Comparison of ENCODE assay signal across 8 cellular contexts in the genomic region with DNA sequence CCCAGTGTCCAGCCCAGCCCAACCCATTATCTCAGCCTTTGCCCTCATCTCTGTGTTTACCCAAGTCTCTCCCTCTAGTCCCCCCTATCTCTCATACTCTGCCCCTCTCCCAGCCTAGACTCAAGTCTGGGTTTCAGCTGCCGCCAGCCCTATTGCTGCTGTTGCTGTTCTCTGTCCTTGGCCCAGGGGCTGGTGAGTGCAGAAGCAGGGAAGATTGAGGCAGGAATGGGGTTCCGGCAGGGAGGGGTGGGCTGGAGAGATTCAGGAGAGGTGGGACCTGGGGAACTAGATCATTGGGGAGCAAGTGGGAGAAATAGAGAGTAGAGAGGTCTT. TPM values are rescaled to one million over a fixed set of nuclear protein-coding genes. Genes with fewer than 3 reads are reported as not detected.
DNase-seq lines count a peak whose midpoint lies in the region; ATAC-seq and TF ChIP-seq lines count a peak whose summit lies in the region.

No MANE protein-coding gene starts in this region.

- H3K4me3 ChIP-seq in GM06990 (replicated peaks; ENCODE audit: low read depth, low read length), result peak overlapping the region; percentile 86
- peak overlapping the region; percentile 68 for H3K4me3 ChIP-seq in SJSA1
- peak overlapping the region; percentile 55 to 94 (median 80) for H3K4me3 ChIP-seq in esophagus squamous epithelium

- intact Hi-C loops in esophagus squamous epithelium (cut with DNase I), result no loop called here

- H3K4me1 ChIP-seq in SJSA1 (replicated peaks), result peaks cover 17% of the 10 kb centered on the region
- H3K4me1 ChIP-seq in esophagus squamous epithelium, result peaks cover 17 to 71% (median 18%) of the 10 kb centered on the region in 3 donors

- H3K9me3 ChIP-seq in SJSA1 (replicated peaks) (no peaks in the 10 kb centered on the region), esophagus squamous epithelium (no peaks in the 10 kb centered on the region)

- WGBS in esophagus squamous epithelium, 2 donors, result 20 to 40% methylated on average over 1 of the region's 2 CpGs

- H3K27me3 ChIP-seq in GM06990 (replicated peaks; ENCODE audit: control insufficient read depth, insufficient read depth, low read length) (no peaks in the 10 kb centered on the region), SJSA1 (replicated peaks) (no peaks in the 10 kb centered on the region), esophagus squamous epithelium (no peaks in the 10 kb centered on the region)

- no peak for DNase-seq in GM06990 (ENCODE audit: extremely low read depth, insufficient read length)
- DNase-seq in SJSA1 (ENCODE audit: low read depth in 1 of 2, low spot score in 2 of 2), result no peak
- no peak for DNase-seq in esophagus squamous epithelium (lab: John Stamatoyannopoulos, UW)
- DNase-seq in retina, result peak; percentile 41
- DNase-seq in kidney glomerular epithelial cell (lab: John Stamatoyannopoulos, UW), result no peak
- DNase-seq in germinal center (ENCODE audit: low spot score), result no peak

- no peaks in the 10 kb centered on the region for H3K36me3 ChIP-seq in GM06990 (ENCODE audit: control insufficient read depth, insufficient read depth, low read length)
- H3K36me3 ChIP-seq in SJSA1, result no peaks in the 10 kb centered on the region
- no peaks in the 10 kb centered on the region for H3K36me3 ChIP-seq in esophagus squamous epithelium

- TF ChIP-seq CTCF in GM06990 (IDR thresholded peaks at IDR 0.05; ENCODE audit: insufficient read depth, low read length, poor library complexity, severe bottlenecking) (no peak), esophagus squamous epithelium (IDR thresholded peaks at IDR 0.05) (no peak)

- no peak for TF ChIP-seq POLR2A in esophagus squamous epithelium (IDR thresholded peaks at IDR 0.05)

- H3K27ac ChIP-seq in SJSA1 (0 out of 2 replicates have a peak overlapping the region, but pooled peaks have one; percentile 70), esophagus squamous epithelium (peak overlapping the region; percentile 79 to 99 (median 90))

- ATAC-seq in HG02885 (IDR thresholded peaks at IDR 0.05; ENCODE audit: poor library complexity, unreplicated experiment), result no peak
- ATAC-seq in GM21447 (IDR thresholded peaks at IDR 0.05; ENCODE audit: unreplicated experiment), result no peak

RNA-seq across cellular contexts. Expression of a gene that starts 0.7 kb away (rescaled TPM):
- total RNA-seq in SJSA1 (2014; rRNA removed; shearing (Covaris generic)), result 1.4 and 2.8 TPM in 2 replicates
- 1 to 10 TPM in 2 of 4 donors, under 1 TPM in 2; 0.35 to 4.8 (median 1.4) TPM for total RNA-seq in esophagus squamous epithelium

RNA-seq across cellular contexts. Expression of a gene that starts 1.2 kb away (rescaled TPM):
- not detected in 2 replicates for total RNA-seq in SJSA1 (2014; rRNA removed; shearing (Covaris generic))
- not detected for total RNA-seq in esophagus squamous epithelium

RNA-seq across cellular contexts. Expression of a gene that starts 14.9 kb away (rescaled TPM):
- 21.4 and 41.3 TPM in 2 replicates for total RNA-seq in SJSA1 (2014; rRNA removed; shearing (Covaris generic))
- 10 to 100 TPM; 13.2 to 34.9 (median 19.5) TPM for total RNA-seq in esophagus squamous epithelium

RNA-seq across cellular contexts. Expression of a gene that starts 17.7 kb away (rescaled TPM):
- total RNA-seq in SJSA1 (2014; rRNA removed; shearing (Covaris generic)), result 0.13 TPM in 1 of 2 replicates, not detected in the other
- not detected for total RNA-seq in esophagus squamous epithelium

RNA-seq across cellular contexts. Expression of a gene that starts 38.3 kb away (rescaled TPM):
- total RNA-seq in SJSA1 (2014; rRNA removed; shearing (Covaris generic)), result 1.5 and 3.9 TPM in 2 replicates
- total RNA-seq in esophagus squamous epithelium, result 10 to 100 TPM in 1 of 4 donors, 1 to 10 TPM in 1, under 1 TPM in 2; 0.08 to 12.2 (median 1.8) TPM
